Comparison of ENCODE assay signal across 8 cellular contexts in genomic region chr6:35688605-35689322, GRCh38. TPM values are rescaled to one million over a fixed set of nuclear protein-coding genes. Genes with fewer than 3 reads are reported as not detected.
DNase-seq lines count a peak whose midpoint lies in the region; TF ChIP-seq lines count a peak whose summit lies in the region.

FKBP5 (minus strand) TSS chr6:35688915; CDS start chr6:35642824, 46,091 bp downstream.

- no peaks in the 10 kb centered on the region for H3K36me3 Mint-ChIP-seq in type B pancreatic cell

- H2AFZ ChIP-seq in Loucy (ENCODE audit: low read length) = peak within 1 kb of the TSS; percentile 47; the same call in 1 of the 2 replicates

- H3K4me3 Mint-ChIP-seq in type B pancreatic cell = peak within 1 kb of the TSS; percentile 93

- H3K9ac ChIP-seq in ES-I3 (ENCODE audit: low read depth, low read length) (peak within 1 kb of the TSS; percentile 56), Loucy (ENCODE audit: low read depth, low read length, poor library complexity, severe bottlenecking) (peak within 1 kb of the TSS; percentile 77), adipocyte (ENCODE audit: low read length) (peak within 1 kb of the TSS; percentile 92)

- H3K27ac Mint-ChIP-seq in type B pancreatic cell = peak within 1 kb of the TSS; percentile 66

- H3K4me1 ChIP-seq in ES-I3 (ENCODE audit: insufficient read depth, low read length) (peaks cover 4% of the 10 kb centered on the region; the same call in 1 of the 2 replicates), Loucy (ENCODE audit: insufficient read depth, low read length, poor library complexity, severe bottlenecking) (peaks cover 21% of the 10 kb centered on the region), adipocyte (ENCODE audit: control insufficient read depth, insufficient read depth, low read length) (peaks cover 29% of the 10 kb centered on the region)

- H3K9me3 Mint-ChIP-seq in type B pancreatic cell = no peaks in the 10 kb centered on the region

- H3K27me3 ChIP-seq in Loucy (ENCODE audit: insufficient read depth, low read length, poor library complexity, severe bottlenecking) (no peaks in the 10 kb centered on the region), adipocyte (replicated peaks; ENCODE audit: control insufficient read depth, insufficient read depth, low read length) (no peaks in the 10 kb centered on the region)

- peak within 1 kb of the TSS; percentile 77 for H3K4me3 ChIP-seq in Loucy (ENCODE audit: low read length, poor library complexity, severe bottlenecking)
- peak within 1 kb of the TSS; percentile 89 for H3K4me3 ChIP-seq in adipocyte (ENCODE audit: low read length)

- peak; percentile 68 for DNase-seq in GOT3 (lab: John Stamatoyannopoulos, UW)
- DNase-seq in T follicular helper cell (ENCODE audit: low read depth) = peak; percentile 78
- peak; percentile 98 for DNase-seq in adipocyte (ENCODE audit: low read depth)
- peak; percentile 98 for DNase-seq in cardiac septum (ENCODE audit: low spot score)
- peak; percentile 83 to 99 (median 93) for DNase-seq in posterior cingulate gyrus
- peak; percentile 90 for DNase-seq in type B pancreatic cell (ENCODE audit: extremely low spot score, unreplicated experiment)

- H3K4me1 Mint-ChIP-seq in type B pancreatic cell (ENCODE audit: unreplicated experiment) = peaks cover 14% of the 10 kb centered on the region

- TF ChIP-seq CTCF in Loucy (conservative IDR thresholded peaks at IDR 0.05; ENCODE audit: low read length) (no peak), type B pancreatic cell (conservative IDR thresholded peaks at IDR 0.05) (no peak)

- peaks cover 37% of the 10 kb centered on the region for H4K20me1 ChIP-seq in Loucy (ENCODE audit: insufficient read depth, low read length, poor library complexity, severe bottlenecking)

- H3K27me3 Mint-ChIP-seq in type B pancreatic cell = peaks cover 16% of the 10 kb centered on the region

- H3K36me3 ChIP-seq in ES-I3 (ENCODE audit: insufficient read depth, low read length) (no peaks in the 10 kb centered on the region), Loucy (ENCODE audit: insufficient read depth, low read length) (peaks cover 4% of the 10 kb centered on the region; the same call in 1 of the 2 replicates), adipocyte (ENCODE audit: control insufficient read depth, insufficient read depth, low read length, severe bottlenecking) (peaks cover 13% of the 10 kb centered on the region)

- H3K9me3 ChIP-seq in ES-I3 (ENCODE audit: control insufficient read depth, insufficient read depth, low read length) (no peaks in the 10 kb centered on the region), Loucy (ENCODE audit: insufficient read depth, low read depth, low read length) (no peaks in the 10 kb centered on the region), adipocyte (ENCODE audit: control insufficient read depth, low read length) (peaks cover 1% of the 10 kb centered on the region)

- no peaks in the 10 kb centered on the region for H3F3A ChIP-seq in Loucy (ENCODE audit: low read depth)

- peak within 1 kb of the TSS; percentile 84 for H3K4me2 ChIP-seq in Loucy (ENCODE audit: low read depth, low read length, poor library complexity, severe bottlenecking)

- H3K79me2 ChIP-seq in Loucy (ENCODE audit: insufficient read depth, low read length) = peaks cover 49% of the 10 kb centered on the region

- intact Hi-C loops in cardiac septum (cut with DNase I) (loop anchor here (1.0 kb wide), 2 partner anchors 39 to 86 kb away; no protein-coding TSS in a partner anchor), posterior cingulate gyrus (cut with DNase I) (loop anchor here (2.0 to 5.0 kb wide), 3 partner anchors 36 to 106 kb away; no protein-coding TSS in a partner anchor)

- H3K9me2 ChIP-seq in Loucy (replicated peaks; ENCODE audit: low read depth, low read length) = no peaks in the 10 kb centered on the region

RNA-seq across cellular contexts. Expression of gene FKBP5, which starts in this region (rescaled TPM):
- total RNA-seq in cardiac septum (29.7 TPM), type B pancreatic cell (ENCODE audit: low replicate concordance) (2.0 and 12.5 TPM in 2 replicates)

Comparison
In these comparisons a context has a peak if more than half of its experiments do, and no peak if none do; other contexts are left out.
1. Peak in every context shown above with its lines: DNase-seq and H3K4me3 ChIP-seq.